ENCODE assay signal across 1 cellular context in the genomic region with DNA sequence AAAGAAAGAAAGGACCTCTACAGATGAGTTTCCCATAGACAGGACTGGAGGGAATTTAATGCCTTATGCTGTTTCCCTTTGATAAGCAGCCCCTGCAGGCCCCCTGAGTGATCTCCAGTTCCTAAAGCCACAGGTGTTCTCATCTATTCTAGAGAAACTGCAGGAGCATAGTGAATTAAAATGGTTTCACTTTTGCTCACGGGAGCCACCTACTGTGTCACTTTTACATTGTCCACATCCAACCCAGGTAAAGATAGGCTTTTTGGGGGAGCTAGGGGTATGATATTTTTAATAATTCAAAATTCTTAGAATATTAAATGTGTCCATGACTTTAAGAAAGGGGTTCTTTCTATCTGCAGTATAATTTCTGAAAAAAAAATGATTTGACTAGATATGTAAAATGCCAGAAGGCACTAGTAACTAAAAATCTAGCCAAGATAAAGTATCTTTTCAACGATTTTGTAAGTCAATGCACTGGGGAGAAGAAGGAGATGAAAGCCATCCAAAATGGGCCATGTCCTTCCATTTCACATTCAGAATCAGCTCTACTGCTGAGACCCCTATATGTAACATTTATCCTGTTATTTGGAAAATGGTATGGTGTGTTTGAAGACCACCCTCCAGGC.
TF ChIP-seq lines count a peak whose summit lies in the region.

No MANE protein-coding gene starts in this region.

TF ChIP-seq in GM23338, 12 proteins besides CTCF, POLR2A, EP300 and RAD21 (continued from another document):
- TF ChIP-seq, protein P1, sequence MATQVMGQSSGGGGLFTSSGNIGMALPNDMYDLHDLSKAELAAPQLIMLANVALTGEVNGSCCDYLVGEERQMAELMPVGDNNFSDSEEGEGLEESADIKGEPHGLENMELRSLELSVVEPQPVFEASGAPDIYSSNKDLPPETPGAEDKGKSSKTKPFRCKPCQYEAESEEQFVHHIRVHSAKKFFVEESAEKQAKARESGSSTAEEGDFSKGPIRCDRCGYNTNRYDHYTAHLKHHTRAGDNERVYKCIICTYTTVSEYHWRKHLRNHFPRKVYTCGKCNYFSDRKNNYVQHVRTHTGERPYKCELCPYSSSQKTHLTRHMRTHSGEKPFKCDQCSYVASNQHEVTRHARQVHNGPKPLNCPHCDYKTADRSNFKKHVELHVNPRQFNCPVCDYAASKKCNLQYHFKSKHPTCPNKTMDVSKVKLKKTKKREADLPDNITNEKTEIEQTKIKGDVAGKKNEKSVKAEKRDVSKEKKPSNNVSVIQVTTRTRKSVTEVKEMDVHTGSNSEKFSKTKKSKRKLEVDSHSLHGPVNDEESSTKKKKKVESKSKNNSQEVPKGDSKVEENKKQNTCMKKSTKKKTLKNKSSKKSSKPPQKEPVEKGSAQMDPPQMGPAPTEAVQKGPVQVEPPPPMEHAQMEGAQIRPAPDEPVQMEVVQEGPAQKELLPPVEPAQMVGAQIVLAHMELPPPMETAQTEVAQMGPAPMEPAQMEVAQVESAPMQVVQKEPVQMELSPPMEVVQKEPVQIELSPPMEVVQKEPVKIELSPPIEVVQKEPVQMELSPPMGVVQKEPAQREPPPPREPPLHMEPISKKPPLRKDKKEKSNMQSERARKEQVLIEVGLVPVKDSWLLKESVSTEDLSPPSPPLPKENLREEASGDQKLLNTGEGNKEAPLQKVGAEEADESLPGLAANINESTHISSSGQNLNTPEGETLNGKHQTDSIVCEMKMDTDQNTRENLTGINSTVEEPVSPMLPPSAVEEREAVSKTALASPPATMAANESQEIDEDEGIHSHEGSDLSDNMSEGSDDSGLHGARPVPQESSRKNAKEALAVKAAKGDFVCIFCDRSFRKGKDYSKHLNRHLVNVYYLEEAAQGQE (IDR thresholded peaks at IDR 0.05; ENCODE audit: unreplicated experiment): no peak
- TF ChIP-seq EZH2 (IDR thresholded peaks at IDR 0.05; ENCODE audit: low read depth, unreplicated experiment): no peak
- TF ChIP-seq JUNB (IDR thresholded peaks at IDR 0.05; ENCODE audit: unreplicated experiment): no peak
- no peak for TF ChIP-seq ZNF331 (CRISPR knock-in tag; IDR thresholded peaks at IDR 0.05; ENCODE audit: low read depth)
- no peak for TF ChIP-seq CREB1 (CRISPR knock-in tag; IDR thresholded peaks at IDR 0.05; ENCODE audit: low read depth)
- TF ChIP-seq STAT1 (IDR thresholded peaks at IDR 0.05; ENCODE audit: unreplicated experiment): no peak
- no peak for TF ChIP-seq ZNF114 (CRISPR knock-in tag; IDR thresholded peaks at IDR 0.05)
